In the genomic region with DNA sequence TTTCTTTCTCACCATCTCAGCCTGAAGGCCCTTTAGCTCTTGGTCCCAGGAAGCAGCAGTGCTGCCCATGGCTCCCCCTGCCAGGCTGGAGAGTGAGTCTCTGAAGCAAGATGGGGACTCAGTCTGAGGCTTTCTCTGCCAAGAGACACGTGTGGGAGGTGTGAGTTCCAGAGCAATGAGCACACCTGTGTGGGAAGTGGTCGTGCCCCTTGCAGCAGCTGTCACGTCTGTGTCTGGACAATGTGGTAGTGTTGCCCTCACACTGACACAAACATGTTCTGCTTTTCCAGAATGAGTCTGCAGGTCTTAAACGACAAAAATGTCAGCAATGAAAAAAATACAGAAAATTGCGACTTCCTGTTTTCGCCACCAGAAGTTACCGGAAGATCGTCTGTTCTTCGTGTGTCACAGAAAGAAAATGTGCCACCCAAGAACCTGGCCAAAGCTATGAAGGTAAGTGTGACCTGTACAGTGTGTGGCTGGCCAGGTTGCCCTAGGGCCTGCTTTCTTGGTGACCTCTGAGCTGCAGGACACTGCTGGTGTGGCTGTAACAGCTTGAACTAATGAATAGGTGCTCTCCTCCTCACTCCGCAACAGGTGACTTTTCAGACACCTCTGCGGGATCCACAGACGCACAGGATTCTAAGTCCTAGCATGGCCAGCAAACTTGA, we compare ENCODE assay signal across 8 cellular contexts. TPM values are rescaled to one million over a fixed set of nuclear protein-coding genes. Genes with fewer than 3 reads are reported as not detected.
DNase-seq lines count a peak whose midpoint lies in the region; ATAC-seq and TF ChIP-seq lines count a peak whose summit lies in the region.

No MANE protein-coding gene starts in this region.

- CTCF ChIA-PET in activated CD8-positive, alpha-beta memory T cell treated with anti-CD3 and anti-CD28 coated beads, Interleukin-2, amount 10 ng/mL, durations not matched to agents 7 days and 5 days (lab: Charles Lee), result interaction anchor here (1.0 to 15.1 kb wide), 7 partner anchors 11 to 434 kb away, joined by 3 to 278 read pairs (median 15); partner anchors contain the start of genes MAEA and SLBP

- H3K4me3 Mint-ChIP-seq in activated CD8-positive, alpha-beta memory T cell treated with anti-CD3 and anti-CD28 coated beads, Interleukin-2, amount 10 ng/mL, durations not matched to agents 7 days and 5 days, result peak overlapping the region; percentile 99

- H3K4me1 Mint-ChIP-seq in activated CD8-positive, alpha-beta memory T cell treated with anti-CD3 and anti-CD28 coated beads, Interleukin-2, amount 10 ng/mL, durations not matched to agents 7 days and 5 days, result peaks cover 58% of the 10 kb centered on the region

- H3K9me3 Mint-ChIP-seq in activated CD8-positive, alpha-beta memory T cell treated with anti-CD3 and anti-CD28 coated beads, Interleukin-2, amount 10 ng/mL, durations not matched to agents 7 days and 5 days (ENCODE audit: low read depth), result no peaks in the 10 kb centered on the region

- no peak for TF ChIP-seq RAD21 in liver (IDR thresholded peaks at IDR 0.05)

- H3K27ac Mint-ChIP-seq in activated CD8-positive, alpha-beta memory T cell treated with anti-CD3 and anti-CD28 coated beads, Interleukin-2, amount 10 ng/mL, durations not matched to agents 7 days and 5 days, result peak overlapping the region; percentile 98

- in situ Hi-C loops in transverse colon (cut with MboI; ENCODE audit: low pct_ligation_motif_present in 1 of 4, low pct_unique_long_range_greater_than_20kb in 1 of 4, low sequenced_read_pairs in 3 of 4) (no loop called here), G401 (cut with HindIII; ENCODE audit: low sequenced_read_pairs) (no loop called here)

- H3K4me1 ChIP-seq in left ventricle myocardium inferior (peaks cover 62% of the 10 kb centered on the region), heart right ventricle (peaks cover 31 to 84% (median 49%) of the 10 kb centered on the region in 9 donors), liver (ENCODE audit: control insufficient read depth in 4 of 4, insufficient read depth in 4 of 4, low read length in 3 of 4) (peaks cover 12 to 42% (median 24%) of the 10 kb centered on the region in 4 donors), transverse colon (peaks cover 12 to 52% (median 33%) of the 10 kb centered on the region in 4 donors)

- H3K36me3 ChIP-seq in left ventricle myocardium inferior, result peaks cover 16% of the 10 kb centered on the region
- H3K36me3 ChIP-seq in heart right ventricle, result peaks cover 0 to 55% (median 6%) of the 10 kb centered on the region in 9 donors
- no peaks in the 10 kb centered on the region for H3K36me3 ChIP-seq in liver (ENCODE audit: control insufficient read depth in 4 of 4, insufficient read depth in 3 of 4, low read depth in 1 of 4, low read length in 3 of 4)
- no peaks in the 10 kb centered on the region for H3K36me3 ChIP-seq in transverse colon

- H3K9ac ChIP-seq in liver (ENCODE audit: low read depth in 1 of 2, low read length in 2 of 2), result no peak overlapping the region

- H3K27me3 ChIP-seq in left ventricle myocardium inferior (ENCODE audit: low read depth) (no peaks in the 10 kb centered on the region), heart right ventricle (no peaks in the 10 kb centered on the region), liver (ENCODE audit: control insufficient read depth in 4 of 4, insufficient read depth in 4 of 4, low read length in 3 of 4) (no peaks in the 10 kb centered on the region), transverse colon (no peaks in the 10 kb centered on the region)

- ATAC-seq in heart right ventricle (no peak), left lobe of liver (no peak)
- no peak for ATAC-seq in activated CD8-positive, alpha-beta memory T cell treated with anti-CD3 and anti-CD28 coated beads, Interleukin-2, amount 10 ng/mL, durations not matched to agents 7 days and 5 days

- no peak for TF ChIP-seq POLR2A in transverse colon (IDR thresholded peaks at IDR 0.05)

- no peak overlapping the region for H3K4me3 ChIP-seq in left ventricle myocardium inferior
- H3K4me3 ChIP-seq in heart right ventricle, result peak overlapping the region in 2 of 10 donors; percentile 20 to 83
- no peak overlapping the region for H3K4me3 ChIP-seq in liver (ENCODE audit: low read depth in 1 of 3, low read length in 3 of 3)
- peak overlapping the region in 1 of 4 donors; percentile 82 for H3K4me3 ChIP-seq in transverse colon

- TF ChIP-seq EP300 in transverse colon (IDR thresholded peaks at IDR 0.05; ENCODE audit: low read depth), result no peak

- intact Hi-C loops in left ventricle myocardium inferior (cut with micrococcal nuclease) (loop anchor here (10.0 kb wide), 1 partner anchor 368 kb away; no protein-coding TSS in a partner anchor), heart right ventricle (cut with DNase I) (loop anchor here in 4 of 10 donors (10.0 kb wide), 2 partner anchors 368 to 378 kb away; partner anchors contain the start of gene UVSSA (in 1 of the 4)), transverse colon (cut with DNase I; ENCODE audit: low total_unique reads) (no loop called here), head of caudate nucleus (cut with DNase I) (loop anchor here (10.0 kb wide), 1 partner anchor 368 kb away; no protein-coding TSS in a partner anchor)

- no peak for DNase-seq in left ventricle myocardium inferior
- no peak for DNase-seq in heart right ventricle
- peak; percentile 64 for DNase-seq in activated CD8-positive, alpha-beta memory T cell treated with anti-CD3 and anti-CD28 coated beads, Interleukin-2, amount 10 ng/mL, durations not matched to agents 7 days and 5 days
- DNase-seq in transverse colon, result no peak
- no peak for DNase-seq in left lobe of liver (ENCODE audit: low spot score)
- DNase-seq in head of caudate nucleus, result no peak
- DNase-seq in G401 (ENCODE audit: low spot score), result no peak

- TF ChIP-seq CTCF in left ventricle myocardium inferior (IDR thresholded peaks at IDR 0.05; ENCODE audit: borderline replicate concordance) (no peak), heart right ventricle (IDR thresholded peaks at IDR 0.05) (no peak), liver (IDR thresholded peaks at IDR 0.05; ENCODE audit: low read depth, low read length, missing input control) (no peak), transverse colon (IDR thresholded peaks at IDR 0.05) (no peak)

- H3K27ac ChIP-seq in left ventricle myocardium inferior (replicated peaks) (peak overlapping the region; percentile 58), heart right ventricle (peak overlapping the region in 5 of 10 donors; percentile 3 to 92 (median 22)), liver (ENCODE audit: low read depth in 1 of 2, low read length in 2 of 2) (peak overlapping the region; percentile 40 to 55), transverse colon (peak overlapping the region; percentile 71 to 99 (median 98))

- H3K27me3 Mint-ChIP-seq in activated CD8-positive, alpha-beta memory T cell treated with anti-CD3 and anti-CD28 coated beads, Interleukin-2, amount 10 ng/mL, durations not matched to agents 7 days and 5 days, result no peaks in the 10 kb centered on the region

- H3K36me3 Mint-ChIP-seq in activated CD8-positive, alpha-beta memory T cell treated with anti-CD3 and anti-CD28 coated beads, Interleukin-2, amount 10 ng/mL, durations not matched to agents 7 days and 5 days, result peaks cover 58% of the 10 kb centered on the region

- 78 to 83% methylated on average over 12 of the region's 12 CpGs for WGBS in heart right ventricle, 2 donors
- WGBS in liver, result 76% methylated on average over 12 of the region's 12 CpGs
- 63 to 82% methylated on average over 7 to 12 of the region's 12 CpGs for WGBS in transverse colon (ENCODE audit: low coverage in 1 of 2), 2 donors

- H3K9me3 ChIP-seq in left ventricle myocardium inferior (replicated peaks), result no peaks in the 10 kb centered on the region
- H3K9me3 ChIP-seq in heart right ventricle, result no peaks in the 10 kb centered on the region
- H3K9me3 ChIP-seq in liver (ENCODE audit: control insufficient read depth in 4 of 4, low read length in 3 of 4), result no peaks in the 10 kb centered on the region
- H3K9me3 ChIP-seq in transverse colon, result no peaks in the 10 kb centered on the region

RNA-seq across cellular contexts. Expression of gene TACC3, which starts 1.9 kb away (rescaled TPM):
- 5.8 TPM for total RNA-seq in left ventricle myocardium inferior
- 10 to 100 TPM in 2 of 10 donors, 1 to 10 TPM in 8; 2.3 to 15.6 (median 3.9) TPM for total RNA-seq in heart right ventricle
- polyA plus RNA-seq in heart right ventricle, result 10 to 100 TPM in 1 of 2 donors, 1 to 10 TPM in 1; 6.0 to 16.2 TPM
- 100 to 1,000 TPM; 246 to 315 TPM for total RNA-seq in activated CD8-positive, alpha-beta memory T cell treated with anti-CD3 and anti-CD28 coated beads, Interleukin-2, amount 10 ng/mL, durations not matched to agents 7 days and 5 days
- 10 to 100 TPM in 1 of 2 donors, 1 to 10 TPM in 1; 4.9 to 38.9 TPM for total RNA-seq in liver
- 1 to 10 TPM; 1.4 to 6.1 TPM for polyA plus RNA-seq in liver
- 100 to 1,000 TPM in 1 of 4 donors, 10 to 100 TPM in 1, 1 to 10 TPM in 2; 5.9 to 175 (median 23.1) TPM for total RNA-seq in transverse colon
- total RNA-seq in left lobe of liver, result 4.5 TPM
- total RNA-seq in G401 (2014; rRNA removed; shearing (Covaris generic)), result 139 and 164 TPM in 2 replicates

RNA-seq across cellular contexts. Expression of gene TMEM129, which starts 2.1 kb away (rescaled TPM):
- total RNA-seq in left ventricle myocardium inferior (29.6 TPM), heart right ventricle (10 to 100 TPM; 28.1 to 45.6 (median 34.3) TPM), liver (10 to 100 TPM; 15.9 to 37.0 TPM), transverse colon (100 to 1,000 TPM in 1 of 4 donors, 10 to 100 TPM in 3; 66.1 to 116 (median 86.6) TPM), left lobe of liver (30.3 TPM)
- polyA plus RNA-seq in heart right ventricle (10 to 100 TPM; 28.6 to 33.0 TPM), liver (10 to 100 TPM; 12.2 to 27.7 TPM)
- total RNA-seq in activated CD8-positive, alpha-beta memory T cell treated with anti-CD3 and anti-CD28 coated beads, Interleukin-2, amount 10 ng/mL, durations not matched to agents 7 days and 5 days, result 10 to 100 TPM; 22.5 to 24.7 TPM
- 51.6 and 91.7 TPM in 2 replicates for total RNA-seq in G401 (2014; rRNA removed; shearing (Covaris generic))

RNA-seq across cellular contexts. Expression of gene SLBP, which starts 11.1 kb away (rescaled TPM):
- 11.7 TPM for total RNA-seq in left ventricle myocardium inferior
- total RNA-seq in heart right ventricle, result 10 to 100 TPM; 10.9 to 17.7 (median 12.8) TPM
- 10 to 100 TPM; 11.2 to 16.2 TPM for polyA plus RNA-seq in heart right ventricle
- total RNA-seq in activated CD8-positive, alpha-beta memory T cell treated with anti-CD3 and anti-CD28 coated beads, Interleukin-2, amount 10 ng/mL, durations not matched to agents 7 days and 5 days, result 100 to 1,000 TPM; 133 to 137 TPM
- total RNA-seq in liver, result 10 to 100 TPM; 14.7 to 64.4 TPM
- polyA plus RNA-seq in liver, result 10 to 100 TPM; 15.1 to 19.6 TPM
- 10 to 100 TPM in 3 of 4 donors, 1 to 10 TPM in 1; 7.6 to 47.5 (median 31.6) TPM for total RNA-seq in transverse colon
- 12.3 TPM for total RNA-seq in left lobe of liver
- total RNA-seq in G401 (2014; rRNA removed; shearing (Covaris generic)), result 98.5 and 101 TPM in 2 replicates

RNA-seq across cellular contexts. Expression of gene FAM53A, which starts 39.2 kb away (rescaled TPM):
- total RNA-seq in left ventricle myocardium inferior, result 0.71 TPM
- total RNA-seq in heart right ventricle, result 1 to 10 TPM in 3 of 10 donors, under 1 TPM in 7; 0.24 to 1.5 (median 0.70) TPM
- under 1 TPM; 0.73 to 0.97 TPM for polyA plus RNA-seq in heart right ventricle
- total RNA-seq in activated CD8-positive, alpha-beta memory T cell treated with anti-CD3 and anti-CD28 coated beads, Interleukin-2, amount 10 ng/mL, durations not matched to agents 7 days and 5 days, result 1 to 10 TPM in 1 of 2 experiments, under 1 TPM in 1; 0.23 to 1.6 TPM
- 1 to 10 TPM in 1 of 2 donors, under 1 TPM in 1; 0.51 to 1.4 TPM for total RNA-seq in liver
- polyA plus RNA-seq in liver, result 1 to 10 TPM in 1 of 2 donors, under 1 TPM in 1; 0.44 to 2.2 TPM
- 10 to 100 TPM in 1 of 4 donors, 1 to 10 TPM in 3; 1.4 to 32.9 (median 2.7) TPM for total RNA-seq in transverse colon
- 2.2 TPM for total RNA-seq in left lobe of liver
- total RNA-seq in G401 (2014; rRNA removed; shearing (Covaris generic)), result 4.0 and 24.1 TPM in 2 replicates
